Comparison of ENCODE assay signal across 18 cellular contexts in the genomic region with DNA sequence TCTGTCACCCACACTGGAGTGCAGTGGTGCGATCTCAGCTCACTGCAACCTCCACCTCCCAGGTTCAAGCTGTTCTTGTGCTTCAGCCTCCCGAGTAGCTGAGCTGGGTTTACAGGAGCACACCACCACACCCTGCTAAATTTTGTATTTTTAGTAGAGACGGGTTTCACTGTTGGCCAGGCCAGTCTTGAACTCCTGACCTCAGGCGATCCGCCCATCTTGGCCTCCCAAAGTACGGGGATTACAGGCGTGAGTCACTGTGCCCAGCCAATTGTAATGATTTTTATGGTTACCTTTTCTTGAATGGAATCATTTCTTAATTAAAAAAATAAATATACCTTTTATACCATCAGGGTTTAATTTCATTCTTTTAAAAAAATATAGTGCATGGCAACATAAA.
A peak's percentile ranks its signal among the peaks of the same experiment; 100 is the strongest.
DNase-seq lines count a peak whose midpoint lies in the region; ATAC-seq and TF ChIP-seq lines count a peak whose summit lies in the region.
"Had no signal": no experiment of that assay in that cellular context is flagged by ENCODE, and none has a peak within 500 bp of the region (broad histone marks: within the 10 kb centered on the region; RNA-seq: fewer than 3 reads in every experiment).

No MANE protein-coding gene starts in this region.

- peaks cover 7 to 18% of the 10 kb centered on the region in 2 experiments; a peak in 3 of 4 replicates for H3K4me1 ChIP-seq in HCT116 (ENCODE audit: control insufficient read depth in 1 of 2, insufficient read depth in 2 of 2, low read length in 2 of 2)
- H3K4me1 ChIP-seq: A549 had no signal

- no peak for TF ChIP-seq CTCF in HCT116 (IDR thresholded peaks at IDR 0.05 in 2 of 3, conservative IDR thresholded peaks at IDR 0.05 in 1 of 3; ENCODE audit: borderline replicate concordance in 1 of 3, insufficient read depth in 1 of 3, low read depth in 2 of 3, low read length in 2 of 3)
- TF ChIP-seq CTCF in VCaP (conservative IDR thresholded peaks at IDR 0.05): no peak
- no peak for TF ChIP-seq CTCF in fibroblast of the aortic adventitia (IDR thresholded peaks at IDR 0.05; ENCODE audit: insufficient read depth, low read length)

- no peak overlapping the region for H3K27ac ChIP-seq in HCT116 (ENCODE audit: low read depth, low read length)
- peak overlapping the region; percentile 78 for H3K27ac ChIP-seq in VCaP
- H3K27ac ChIP-seq: 22Rv1; A549; BLaER1 treated with 17β-estradiol and CSF1 and Interleukin-3, amounts not matched to agents 10 nM and 100 nM; C4-2B had no signal

- RAD21 ChIA-PET in HCT116 (lab: Charles Lee; ENCODE audit: low non-redundant PET in 1 of 2, low total read pairs in 2 of 2, uncharacterized antibody in 2 of 2, unreplicated experiment in 2 of 2): no interaction called here

- no TSS peak for BruUV-seq in HCT116 (replicated peaks; lab: Mats Ljungman, UMichigan)

- H3K9me3 Mint-ChIP-seq in activated CD4-positive, alpha-beta T cell treated with anti-CD3 and anti-CD28 coated beads for 36 hours (ENCODE audit: low read depth): peaks cover 2% of the 10 kb centered on the region
- H3K9me3 Mint-ChIP-seq: CD4-positive, alpha-beta T cell; CD8-positive, alpha-beta T cell had no signal

- no peaks in the 10 kb centered on the region for H3K27me3 Mint-ChIP-seq in activated CD4-positive, alpha-beta T cell treated with anti-CD3 and anti-CD28 coated beads for 36 hours
- H3K27me3 Mint-ChIP-seq: B cell; CD4-positive, alpha-beta T cell had no signal

- DNase-seq in HCT116 (ENCODE audit: low read depth, low spot score) (no peak), fibroblast of the aortic adventitia (ENCODE audit: low read depth) (peak; percentile 26), NCI-H226 (no peak)
- no peak for DNase-seq in activated CD4-positive, alpha-beta T cell treated with anti-CD3 and anti-CD28 coated beads for 36 hours
- DNase-seq: AML-193; Caco-2; Calu3; CD4-positive, alpha-beta T cell; CD8-positive, alpha-beta T cell; DMS79 treated with DMSO at 0.1 percent for 48 hours; GF-D8 had no signal

- no peaks in the 10 kb centered on the region for H3K4me1 Mint-ChIP-seq in activated CD4-positive, alpha-beta T cell treated with anti-CD3 and anti-CD28 coated beads for 36 hours

- peak overlapping the region; percentile 34; the same call in 1 of the 2 replicates for H3K4me2 ChIP-seq in HCT116 (ENCODE audit: low read length)
- H3K4me2 ChIP-seq: A549; BLaER1 treated with 17β-estradiol and CSF1 and Interleukin-3, amounts not matched to agents 10 nM and 100 nM had no signal

- ATAC-seq in HCT116 (peak; percentile 67; the same call in 1 of the 2 replicates), GM19397 (IDR thresholded peaks at IDR 0.05; ENCODE audit: unreplicated experiment) (no peak)
- ATAC-seq in activated CD4-positive, alpha-beta T cell treated with anti-CD3 and anti-CD28 coated beads for 36 hours: no peak
- ATAC-seq: A549; CD8-positive, alpha-beta T cell had no signal

- H3K4me3 Mint-ChIP-seq in activated CD4-positive, alpha-beta T cell treated with anti-CD3 and anti-CD28 coated beads for 36 hours: no peak overlapping the region
- H3K4me3 Mint-ChIP-seq: B cell; CD4-positive, alpha-beta T cell; CD8-positive, alpha-beta T cell had no signal

- intact Hi-C loops in HCT116 (cut with micrococcal nuclease): no loop called here
- intact Hi-C loops in activated CD4-positive, alpha-beta T cell treated with anti-CD3 and anti-CD28 coated beads for 36 hours (cut with DNase I, micrococcal nuclease): no loop called here

- no peaks in the 10 kb centered on the region for H3K9me3 ChIP-seq in HCT116 (ENCODE audit: control insufficient read depth in 1 of 2, insufficient read depth in 1 of 2, low read depth in 1 of 2, low read length in 2 of 2)
- H3K9me3 ChIP-seq: A549; BLaER1 treated with 17β-estradiol and CSF1 and Interleukin-3, amounts not matched to agents 10 nM and 100 nM; Caco-2 had no signal

- TF ChIP-seq RAD21 in HCT116 (IDR thresholded peaks at IDR 0.05; ENCODE audit: low read depth): no peak

- CTCF ChIA-PET in HCT116 (lab: Charles Lee): no interaction called here
- CTCF ChIA-PET in activated CD4-positive, alpha-beta T cell treated with anti-CD3 and anti-CD28 coated beads for 36 hours (lab: Charles Lee): interaction anchor here (0.7 kb wide), 1 partner anchor 426 kb away, joined by 3 read pairs; no protein-coding TSS in a partner anchor

- peaks cover 67% of the 10 kb centered on the region for H3K36me3 Mint-ChIP-seq in activated CD4-positive, alpha-beta T cell treated with anti-CD3 and anti-CD28 coated beads for 36 hours (ENCODE audit: low read depth)

- H3K27me3 ChIP-seq in HCT116 (ENCODE audit: insufficient read depth, low read length): no peaks in the 10 kb centered on the region
- H3K27me3 ChIP-seq: BLaER1 treated with 17β-estradiol and CSF1 and Interleukin-3, amounts not matched to agents 10 nM and 100 nM had no signal

- H3K9ac ChIP-seq in HCT116 (ENCODE audit: low read length): no peak overlapping the region
- H3K9ac ChIP-seq: BLaER1 treated with 17β-estradiol and CSF1 and Interleukin-3, amounts not matched to agents 10 nM and 100 nM had no signal

- H3K9me2 ChIP-seq in HCT116 (ENCODE audit: insufficient read depth): no peaks in the 10 kb centered on the region

- H3K4me3 ChIP-seq in HCT116 (replicated peaks in 1 of 2; ENCODE audit: low read depth in 1 of 2, low read length in 2 of 2) (no peak overlapping the region), fibroblast of the aortic adventitia (ENCODE audit: low read depth, low read length) (no peak overlapping the region)
- H3K4me3 ChIP-seq: A549; BLaER1 treated with 17β-estradiol and CSF1 and Interleukin-3, amounts not matched to agents 10 nM and 100 nM had no signal

- no peak overlapping the region for H3K27ac Mint-ChIP-seq in activated CD4-positive, alpha-beta T cell treated with anti-CD3 and anti-CD28 coated beads for 36 hours
- H3K27ac Mint-ChIP-seq: B cell; CD4-positive, alpha-beta T cell; CD8-positive, alpha-beta T cell had no signal

- POLR2A ChIA-PET in HCT116 (lab: Charles Lee): no interaction called here
- POLR2A ChIA-PET in activated CD4-positive, alpha-beta T cell treated with anti-CD3 and anti-CD28 coated beads for 36 hours (lab: Charles Lee): no interaction called here

- no peak for TF ChIP-seq POLR2A in HCT116 (IDR thresholded peaks at IDR 0.05; ENCODE audit: borderline replicate concordance, extremely low read depth, insufficient read depth, insufficient read length)

- H3K36me3 ChIP-seq in HCT116 (ENCODE audit: control insufficient read depth in 1 of 2, insufficient read depth in 2 of 2, low read length in 2 of 2): peaks cover 3 to 28% of the 10 kb centered on the region in 2 experiments; a peak in 2 of 4 replicates

- H2AFZ ChIP-seq in HCT116 (ENCODE audit: low read depth, low read length, poor library complexity, severe bottlenecking): no peak overlapping the region

- H3K79me2 ChIP-seq in HCT116 (ENCODE audit: insufficient read depth, low read length): 0 out of 2 replicates have a peak, but pooled peaks cover 2% of the 10 kb centered on the region

- H4K20me1 ChIP-seq in HCT116 (ENCODE audit: insufficient read depth): no peaks in the 10 kb centered on the region

TF ChIP-seq in HCT116, 20 proteins besides CTCF, POLR2A, EP300 and RAD21:
- TF ChIP-seq ATF3 (IDR thresholded peaks at IDR 0.05) (no peak), EZH2phosphoT487 (IDR thresholded peaks at IDR 0.05; ENCODE audit: borderline replicate concordance) (no peak), SIN3A (IDR thresholded peaks at IDR 0.05; ENCODE audit: low read depth) (no peak), TCF7L2 (IDR thresholded peaks at IDR 0.05; ENCODE audit: borderline replicate concordance, extremely low read depth, insufficient read depth, insufficient read length) (no peak), ELF1 (IDR thresholded peaks at IDR 0.05; ENCODE audit: borderline replicate concordance, low read depth) (no peak), SP1 (IDR thresholded peaks at IDR 0.05; ENCODE audit: low read depth) (no peak), EGR1 (IDR thresholded peaks at IDR 0.05; ENCODE audit: low read depth) (no peak), FOSL1 (IDR thresholded peaks at IDR 0.05; ENCODE audit: low read depth) (no peak), ZNF274 (IDR thresholded peaks at IDR 0.05; ENCODE audit: low read depth, low read length) (no peak), MAX (IDR thresholded peaks at IDR 0.05) (no peak), ZFX (IDR thresholded peaks at IDR 0.05) (no peak), CEBPB (IDR thresholded peaks at IDR 0.05; ENCODE audit: low read depth) (no peak), SRF (IDR thresholded peaks at IDR 0.05; ENCODE audit: low read depth) (no peak), JUND (IDR thresholded peaks at IDR 0.05) (no peak)
